In genomic region chr4:156191382-156191781, GRCh38 we compare ENCODE assay signal across 22 cellular contexts.
"Had no signal": no experiment of that assay in that cellular context is flagged by ENCODE, and none has a peak within 500 bp of the region (broad histone marks: within the 10 kb centered on the region; RNA-seq: fewer than 3 reads in every experiment).

No MANE protein-coding gene starts in this region.

- DNase-seq: activated CD4-positive, alpha-beta T cell treated with anti-CD3 and anti-CD28 coated beads for 48 hours; activated CD4-positive, alpha-beta T cell treated with anti-CD3 and anti-CD28 coated beads, Interleukin-2, amount 50 U/mL, for 4 hours; activated CD4-positive, CD25-positive, alpha-beta regulatory T cell treated with anti-CD3 and anti-CD28 coated beads, Interleukin-2, amount 50 U/mL, for 72 hours; activated CD8-positive, alpha-beta memory T cell treated with anti-CD3 and anti-CD28 coated beads, Interleukin-2, amount 50 U/mL, for 48 hours; activated CD8-positive, alpha-beta T cell treated with anti-CD3 and anti-CD28 coated beads, Interleukin-2, amount 10 ng/mL, durations not matched to agents 7 days and 5 days; activated naive CD4-positive, alpha-beta T cell treated with anti-CD3 and anti-CD28 coated beads, Interleukin-2, amount 50 U/mL, for 16 hours; activated naive CD8-positive, alpha-beta T cell treated with anti-CD3 and anti-CD28 coated beads, Interleukin-2, amount 10 ng/mL, durations not matched to agents 7 days and 5 days; activated T-cell treated with anti-CD3 and anti-CD28 coated beads, Interleukin-2, amount 50 U/mL, for 1 hour; adrenal gland; anterior cingulate cortex; Kasumi-1; NCI-H1105 treated with DMSO at 0.1 percent for 48 hours; NCI-H1436 treated with DMSO at 0.1 percent for 48 hours; NCI-H187; NCI-H2081 treated with DMSO at 0.1 percent for 48 hours; NCI-H446; NCI-H526; PC-3; SHP77; T-helper 17 cell; T-helper 9 cell had no signal

- H3K36me3 ChIP-seq: adrenal gland had no signal

- H3K9me3 ChIP-seq: adrenal gland had no signal

- ATAC-seq: activated CD8-positive, alpha-beta T cell treated with anti-CD3 and anti-CD28 coated beads, Interleukin-2, amount 10 ng/mL, durations not matched to agents 7 days and 5 days; PC-3; T-helper 17 cell; WTC11 had no signal

- H3K4me1 ChIP-seq: adrenal gland had no signal

- H3K4me3 ChIP-seq: adrenal gland had no signal

- H3K27me3 ChIP-seq: adrenal gland had no signal

- H3K27ac ChIP-seq: adrenal gland had no signal
